Comparison of ENCODE assay signal across 22 cellular contexts in genomic region chr1:224554620-224555259, GRCh38.
"Had no signal": no experiment of that assay in that cellular context is flagged by ENCODE, and none has a peak within 500 bp of the region (broad histone marks: within the 10 kb centered on the region; RNA-seq: fewer than 3 reads in every experiment).

No MANE protein-coding gene starts in this region.

- H3K27ac ChIP-seq: body of pancreas, esophagus squamous epithelium, gastroesophageal sphincter, prostate gland, spleen, tibial artery had no signal

- H3K27me3 Mint-ChIP-seq: activated CD4-positive, alpha-beta memory T cell treated with anti-CD3 and anti-CD28 coated beads for 36 hours had no signal

- H3K27ac Mint-ChIP-seq: activated CD4-positive, alpha-beta memory T cell treated with anti-CD3 and anti-CD28 coated beads for 36 hours; activated T-helper 1 cell treated with anti-CD3 and anti-CD28 coated beads, Interleukin-12 subunit alpha, Interleukin-12 subunit beta, Interleukin-2, Interleukin-4 antibody, amounts not matched to agents 30 ng/mL and 10 ng/mL and 1 ng/mL, durations not matched to agents 14 hours and 24 hours and 36 hours; natural killer cell; WTC11 had no signal

- H3K36me3 Mint-ChIP-seq: activated CD4-positive, alpha-beta memory T cell treated with anti-CD3 and anti-CD28 coated beads for 36 hours; natural killer cell; WTC11 had no signal

- H3K4me3 ChIP-seq: body of pancreas, esophagus squamous epithelium, gastroesophageal sphincter, prostate gland, spleen, tibial artery had no signal

- H3K4me3 Mint-ChIP-seq: activated CD4-positive, alpha-beta memory T cell treated with anti-CD3 and anti-CD28 coated beads for 36 hours; activated T-helper 1 cell treated with anti-CD3 and anti-CD28 coated beads, Interleukin-12 subunit alpha, Interleukin-12 subunit beta, Interleukin-2, Interleukin-4 antibody, amounts not matched to agents 30 ng/mL and 10 ng/mL and 1 ng/mL, durations not matched to agents 14 hours and 24 hours and 36 hours; natural killer cell; WTC11 had no signal

- H3K9me3 ChIP-seq: body of pancreas, esophagus squamous epithelium, gastroesophageal sphincter, prostate gland, spleen, tibial artery had no signal

- H3K27me3 ChIP-seq: body of pancreas, esophagus squamous epithelium, gastroesophageal sphincter, spleen, tibial artery had no signal

- H3K4me1 Mint-ChIP-seq: natural killer cell, WTC11 had no signal

- H3K36me3 ChIP-seq: esophagus squamous epithelium, gastroesophageal sphincter, prostate gland, spleen, tibial artery had no signal

- H3K9me3 Mint-ChIP-seq: activated CD4-positive, alpha-beta memory T cell treated with anti-CD3 and anti-CD28 coated beads for 36 hours; activated T-helper 1 cell treated with anti-CD3 and anti-CD28 coated beads, Interleukin-12 subunit alpha, Interleukin-12 subunit beta, Interleukin-2, Interleukin-4 antibody, amounts not matched to agents 30 ng/mL and 10 ng/mL and 1 ng/mL, durations not matched to agents 14 hours and 24 hours and 36 hours; natural killer cell had no signal

- DNase-seq: activated CD4-positive, alpha-beta memory T cell treated with anti-CD3 and anti-CD28 coated beads for 36 hours; activated gamma-delta T cell; activated naive CD4-positive, alpha-beta T cell treated with anti-CD3 and anti-CD28 coated beads, Interleukin-2, amount 50 U/mL, for 16 hours; anterior cingulate cortex; body of pancreas; effector memory CD4-positive, alpha-beta T cell; esophagus squamous epithelium; head of caudate nucleus; hypothalamus; left ventricle myocardium superior; midbrain; natural killer cell; spleen; stimulated activated CD4-positive, alpha-beta T cell treated with anti-CD3 and anti-CD28 coated beads, Interleukin-4, amount 100 ng/mL, for 1 hour; stimulated activated naive CD4-positive, alpha-beta T cell; substantia nigra; T-helper 9 cell; tibial artery had no signal

- H3K4me1 ChIP-seq: body of pancreas, gastroesophageal sphincter, prostate gland, spleen, tibial artery had no signal
